In the genomic region with DNA sequence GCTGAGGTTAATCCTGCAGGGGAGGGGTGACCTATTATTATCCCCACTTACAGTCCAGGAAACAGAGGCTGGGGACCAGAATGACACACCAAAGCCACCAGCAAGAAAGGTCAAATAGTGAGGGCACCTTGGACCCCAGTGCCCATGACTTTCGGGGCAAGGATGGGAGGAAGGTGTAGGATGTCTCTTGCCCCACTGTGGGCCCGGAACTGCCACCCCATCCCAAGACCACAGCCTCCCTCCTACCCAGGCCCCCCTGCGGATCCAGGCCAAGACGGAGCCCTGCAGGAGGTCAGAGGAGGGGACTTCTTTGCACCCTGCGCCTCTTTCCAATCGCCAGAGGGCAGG, we compare ENCODE assay signal across 6 cellular contexts.
DNase-seq lines count a peak whose midpoint lies in the region; ATAC-seq, FAIRE-seq and TF ChIP-seq lines count a peak whose summit lies in the region.
"Not testable (repeated sequence)": the region's sequence is repeated elsewhere in the genome, so short reads cannot be mapped to it uniquely, and the experiment has no call there.

No MANE protein-coding gene starts in this region.

- not testable (repeated sequence) for H3K4me3 ChIP-seq in H7 (ENCODE audit: insufficient read depth, low read depth, low read length); HEK293 (ENCODE audit: low read depth, low read length); WERI-Rb-1 (ENCODE audit: low read depth, low read length); K562

- not testable (repeated sequence) for H3K9me3 ChIP-seq in HEK293 (ENCODE audit: control insufficient read depth, insufficient read depth, low read depth, low read length); T-helper 17 cell (ENCODE audit: control insufficient read depth, low read length, poor library complexity, severe bottlenecking); WERI-Rb-1 (ENCODE audit: severe bottlenecking); K562 (replicated peaks; ENCODE audit: control insufficient read depth, insufficient read depth, low read depth, low read length)

- peaks cover 19% of the 10 kb centered on the region for H3K9me1 ChIP-seq in K562 (ENCODE audit: control insufficient read depth, insufficient read depth, low read length)

- not testable (repeated sequence) for H3K36me3 ChIP-seq in H7 (replicated peaks; ENCODE audit: control insufficient read depth, insufficient read depth, low read length); WERI-Rb-1
- H3K36me3 ChIP-seq in HEK293 (ENCODE audit: control insufficient read depth in 2 of 2, insufficient read depth in 1 of 2, low read length in 2 of 2) (peaks cover 0 to 25% of the 10 kb centered on the region in 2 experiments; a peak in 1 of 3 replicates), K562 (ENCODE audit: control insufficient read depth, insufficient read depth, low read length) (peaks cover 16% of the 10 kb centered on the region; the same call in 1 of the 3 replicates)

- not testable (repeated sequence) for TF ChIP-seq RAD21 in K562 (CRISPR knock-in tag; conservative IDR thresholded peaks at IDR 0.05 in 1 of 2, IDR thresholded peaks at IDR 0.05 in 1 of 2)

- not testable (repeated sequence) for FAIRE-seq in K562 (lab: Jason Lieb, UNC)

- not testable (repeated sequence) for TF ChIP-seq EP300 in K562 (IDR thresholded peaks at IDR 0.05; ENCODE audit: low read length)

- POLR2A ChIA-PET in HEK293 (lab: Yijun Ruan, JAX) (interaction anchor here (1.0 kb wide), 2 partner anchors 8 to 42 kb away, joined by 3 to 5 read pairs; no protein-coding TSS in a partner anchor), K562 (lab: Yijun Ruan, JAX) (interaction anchor here (0.6 to 4.3 kb wide), 7 partner anchors 9 to 1001 kb away, joined by 3 to 37 read pairs (median 3); partner anchors contain the start of gene CDC45)

- H3K27ac ChIP-seq in HEK293 (ENCODE audit: extremely low read depth, low read depth, low read length); WERI-Rb-1; K562 (ENCODE audit: extremely low read depth, low read depth, low read length): not testable (repeated sequence)

- not testable (repeated sequence) for H3K4me1 Mint-ChIP-seq in T-helper 17 cell

- H3K9ac ChIP-seq in K562 (ENCODE audit: insufficient read depth in 1 of 2, low read depth in 2 of 2, low read length in 2 of 2), result not testable (repeated sequence)

- H3K27me3 Mint-ChIP-seq in T-helper 17 cell, result not testable (repeated sequence)

- not testable (repeated sequence) for H3K79me2 ChIP-seq in K562 (ENCODE audit: control insufficient read depth, insufficient read depth, low read length)

- not testable (repeated sequence) for H2AFZ ChIP-seq in K562 (ENCODE audit: low read depth, low read length)

- 14% methylated on average over 6 of the region's 6 CpGs for WGBS in K562 (ENCODE audit: insufficient coverage, low coverage, missing lambda C conversion rate)

- intact Hi-C loops in K562 (cut with micrococcal nuclease), result loop anchor here (5.0 to 10.0 kb wide), 2 partner anchors 142 to 260 kb away; partner anchors contain the start of genes CLTCL1 and SLC25A1

- H3K4me3 Mint-ChIP-seq in T-helper 17 cell, result not testable (repeated sequence)

- BruUV-seq in K562 (replicated peaks; lab: Mats Ljungman, UMichigan), result not testable (repeated sequence)

- not testable (repeated sequence) for ATAC-seq in T-helper 17 cell, K562

- H3K27ac Mint-ChIP-seq in T-helper 17 cell, result peak overlapping the region; percentile 32

- H3K27me3 ChIP-seq in H7 (ENCODE audit: control insufficient read depth, insufficient read depth, low read length); WERI-Rb-1 (ENCODE audit: insufficient read depth, low read depth, severe bottlenecking): not testable (repeated sequence)
- peaks cover 19 to 31% of the 10 kb centered on the region in 2 experiments; a peak in 4 of 5 replicates for H3K27me3 ChIP-seq in K562 (ENCODE audit: control insufficient read depth in 2 of 2, insufficient read depth in 2 of 2, low read length in 2 of 2)

- DNase-seq in H7 (peak; percentile 14), WERI-Rb-1 (peak; percentile 4), ecto neural progenitor cell (ENCODE audit: low spot score) (peak; percentile 32)
- DNase-seq in T-helper 17 cell; K562 (ENCODE audit: extremely low read depth in 1 of 4, low spot score in 3 of 4): not testable (repeated sequence)

- not testable (repeated sequence) for H3K36me3 Mint-ChIP-seq in T-helper 17 cell (ENCODE audit: low read depth)

- H4K20me1 ChIP-seq in K562 (replicated peaks; ENCODE audit: control insufficient read depth, insufficient read depth, low read length), result peaks cover 43% of the 10 kb centered on the region

- not testable (repeated sequence) for TF ChIP-seq POLR2A in K562 (conservative IDR thresholded peaks at IDR 0.05)

- in situ Hi-C loops in K562 (cut with MboI), result not testable (repeated sequence)

- H3K4me2 ChIP-seq in K562 (ENCODE audit: insufficient read depth, low read length), result not testable (repeated sequence)

- not testable (repeated sequence) for H3K4me1 ChIP-seq in HEK293 (ENCODE audit: control insufficient read depth, insufficient read depth, low read length)
- H3K4me1 ChIP-seq in K562 (replicated peaks in 1 of 2; ENCODE audit: control insufficient read depth in 2 of 2, insufficient read depth in 2 of 2, low read length in 2 of 2), result peaks cover 0 to 27% of the 10 kb centered on the region in 2 experiments; a peak in 1 of 5 replicates

- not testable (repeated sequence) for TF ChIP-seq CTCF in HEK293 (tag by site-specific recombination; IDR thresholded peaks at IDR 0.05); WERI-Rb-1 (IDR thresholded peaks at IDR 0.05; ENCODE audit: low read depth, low read length); K562 (IDR thresholded peaks at IDR 0.05 in 2 of 3, conservative IDR thresholded peaks at IDR 0.05 in 1 of 3; ENCODE audit: insufficient read depth in 2 of 3, low read depth in 1 of 3, low read length in 3 of 3)

- CTCF ChIA-PET in HEK293 (lab: Yijun Ruan, JAX), result interaction anchor here (0.7 to 0.8 kb wide), 2 partner anchors 26 to 145 kb away, joined by 3 read pairs; no protein-coding TSS in a partner anchor
- CTCF ChIA-PET in K562 (lab: Yijun Ruan, JAX; ENCODE audit: low intra/inter-chr PET ratio), result not testable (repeated sequence)

TF ChIP-seq in HEK293, 187 proteins besides CTCF, POLR2A, EP300 and RAD21:
- TF ChIP-seq GLIS1 (tag by site-specific recombination; IDR thresholded peaks at IDR 0.05), result peak; percentile 41; the same call in 1 of the 2 replicates

TF ChIP-seq in K562, 482 proteins besides CTCF, POLR2A, EP300 and RAD21:
- TF ChIP-seq, protein P1, sequence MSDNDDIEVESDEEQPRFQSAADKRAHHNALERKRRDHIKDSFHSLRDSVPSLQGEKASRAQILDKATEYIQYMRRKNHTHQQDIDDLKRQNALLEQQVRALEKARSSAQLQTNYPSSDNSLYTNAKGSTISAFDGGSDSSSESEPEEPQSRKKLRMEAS (CRISPR knock-in tag; IDR thresholded peaks at IDR 0.05), result peak; percentile 4; the same call in 1 of the 2 replicates
- TF ChIP-seq NR4A1 (CRISPR knock-in tag; IDR thresholded peaks at IDR 0.05) (peak; percentile 31; the same call in 1 of the 2 replicates), BRCA1 (CRISPR knock-in tag; IDR thresholded peaks at IDR 0.05) (0 out of 2 replicates have a peak, but pooled peaks have one; percentile 82), LCOR (CRISPR knock-in tag; IDR thresholded peaks at IDR 0.05) (0 out of 2 replicates have a peak, but pooled peaks have one; percentile 13), POLR2G (IDR thresholded peaks at IDR 0.05; ENCODE audit: low read depth, low read length) (peak; percentile 64), ZBTB1 (CRISPR knock-in tag; IDR thresholded peaks at IDR 0.05; ENCODE audit: borderline replicate concordance, low read depth) (peak; percentile 19; the same call in 1 of the 2 replicates), ATF2 (CRISPR knock-in tag; IDR thresholded peaks at IDR 0.05) (0 out of 2 replicates have a peak, but pooled peaks have one; percentile 44), NONO (IDR thresholded peaks at IDR 0.05; ENCODE audit: low read depth in 2 of 2, low read length in 1 of 2) (0 out of 4 replicates have a peak, but pooled peaks of 1 of the 2 experiments have one; percentile 46), RBM22 (IDR thresholded peaks at IDR 0.05; ENCODE audit: low read depth, low read length, poor library complexity, severe bottlenecking) (peak; percentile 86), ZNF431 (CRISPR knock-in tag; IDR thresholded peaks at IDR 0.05) (0 out of 2 replicates have a peak, but pooled peaks have one; percentile 18)
- not testable (repeated sequence) for TF ChIP-seq NR4A1 (tag; IDR thresholded peaks at IDR 0.05); BRCA1 (IDR thresholded peaks at IDR 0.05)
- TF ChIP-seq, protein P2, sequence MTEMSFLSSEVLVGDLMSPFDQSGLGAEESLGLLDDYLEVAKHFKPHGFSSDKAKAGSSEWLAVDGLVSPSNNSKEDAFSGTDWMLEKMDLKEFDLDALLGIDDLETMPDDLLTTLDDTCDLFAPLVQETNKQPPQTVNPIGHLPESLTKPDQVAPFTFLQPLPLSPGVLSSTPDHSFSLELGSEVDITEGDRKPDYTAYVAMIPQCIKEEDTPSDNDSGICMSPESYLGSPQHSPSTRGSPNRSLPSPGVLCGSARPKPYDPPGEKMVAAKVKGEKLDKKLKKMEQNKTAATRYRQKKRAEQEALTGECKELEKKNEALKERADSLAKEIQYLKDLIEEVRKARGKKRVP (CRISPR knock-in tag; IDR thresholded peaks at IDR 0.05), result peak; percentile 60; the same call in 1 of the 2 replicates
TF ChIP-seq in K562: peak in this region for 11; not testable (repeated sequence) for 471.
